ENCODE assay signal across 8 cellular contexts in the genomic region with DNA sequence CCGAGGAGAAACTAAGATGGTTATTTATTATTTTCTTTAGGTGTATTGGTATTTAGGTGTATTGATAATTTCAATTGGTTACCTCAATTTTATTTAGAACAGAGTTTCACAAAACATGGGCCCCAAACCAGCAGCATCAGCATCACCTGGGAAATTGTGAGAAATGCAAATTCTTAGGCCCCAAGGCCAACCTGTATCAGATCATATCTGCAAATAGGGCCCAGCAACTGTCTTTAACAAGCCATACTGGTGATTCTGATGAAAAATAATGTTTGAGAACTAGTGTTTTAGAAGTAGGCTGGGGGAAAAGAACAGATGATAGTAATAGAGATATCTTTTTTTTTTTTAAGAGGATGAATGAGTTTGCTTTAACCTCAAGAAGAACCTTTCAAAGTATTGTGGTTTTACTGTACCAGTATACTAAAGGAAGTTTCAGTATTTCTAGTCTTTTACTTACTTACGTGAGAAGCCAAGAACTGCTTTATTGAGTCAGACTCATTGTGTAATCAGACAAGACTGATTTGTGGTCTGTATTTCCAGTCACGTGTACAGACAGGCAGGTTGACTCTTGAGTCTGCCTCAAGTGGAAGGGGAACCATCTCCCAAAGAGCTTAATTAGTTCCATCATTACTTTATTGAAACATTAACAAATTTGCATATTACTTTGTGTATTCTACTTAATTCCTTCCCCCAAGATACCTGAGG.
DNase-seq lines count a peak whose midpoint lies in the region; ATAC-seq and TF ChIP-seq lines count a peak whose summit lies in the region.

No MANE protein-coding gene starts in this region.

- H3K9me3 ChIP-seq in tibial artery (no peaks in the 10 kb centered on the region), lower lobe of right lung (no peaks in the 10 kb centered on the region)

- CTCF ChIA-PET in activated CD8-positive, alpha-beta T cell treated with anti-CD3 and anti-CD28 coated beads, Interleukin-2, amount 10 ng/mL, durations not matched to agents 7 days and 5 days (lab: Charles Lee) = no interaction called here

- no peaks in the 10 kb centered on the region for H3K36me3 Mint-ChIP-seq in activated CD8-positive, alpha-beta T cell treated with anti-CD3 and anti-CD28 coated beads, Interleukin-2, amount 10 ng/mL, durations not matched to agents 7 days and 5 days (ENCODE audit: low read depth)

- no peaks in the 10 kb centered on the region for H3K9me3 Mint-ChIP-seq in activated CD8-positive, alpha-beta T cell treated with anti-CD3 and anti-CD28 coated beads, Interleukin-2, amount 10 ng/mL, durations not matched to agents 7 days and 5 days (ENCODE audit: insufficient read depth)

- peaks cover 12% of the 10 kb centered on the region for H3K4me1 Mint-ChIP-seq in activated CD8-positive, alpha-beta T cell treated with anti-CD3 and anti-CD28 coated beads, Interleukin-2, amount 10 ng/mL, durations not matched to agents 7 days and 5 days (ENCODE audit: low read depth)

- no peak overlapping the region for H3K27ac Mint-ChIP-seq in activated CD8-positive, alpha-beta T cell treated with anti-CD3 and anti-CD28 coated beads, Interleukin-2, amount 10 ng/mL, durations not matched to agents 7 days and 5 days

- DNase-seq in DMS53 treated with DMSO at 0.1 percent for 48 hours (lab: John Stamatoyannopoulos, UW; ENCODE audit: unreplicated experiment) (peak; percentile 62), stromal cell of bone marrow (ENCODE audit: low read depth) (peak; percentile 16), GOT3 (lab: John Stamatoyannopoulos, UW) (no peak), tibial artery (no peak), lower lobe of right lung (no peak)
- DNase-seq in activated CD8-positive, alpha-beta T cell treated with anti-CD3 and anti-CD28 coated beads, Interleukin-2, amount 10 ng/mL, durations not matched to agents 7 days and 5 days = no peak

- ATAC-seq in GM21367 (IDR thresholded peaks at IDR 0.05; ENCODE audit: unreplicated experiment) (peak; percentile 71), HG03521 (IDR thresholded peaks at IDR 0.05; ENCODE audit: unreplicated experiment) (peak; percentile 77), lower lobe of right lung (no peak)
- peak; percentile 79 for ATAC-seq in activated CD8-positive, alpha-beta T cell treated with anti-CD3 and anti-CD28 coated beads, Interleukin-2, amount 10 ng/mL, durations not matched to agents 7 days and 5 days

- H3K27me3 Mint-ChIP-seq in activated CD8-positive, alpha-beta T cell treated with anti-CD3 and anti-CD28 coated beads, Interleukin-2, amount 10 ng/mL, durations not matched to agents 7 days and 5 days (ENCODE audit: low read depth) = peaks cover 2% of the 10 kb centered on the region

- no peaks in the 10 kb centered on the region for H3K36me3 ChIP-seq in tibial artery
- no peaks in the 10 kb centered on the region for H3K36me3 ChIP-seq in lower lobe of right lung

- H3K27ac ChIP-seq in tibial artery (no peak overlapping the region), lower lobe of right lung (no peak overlapping the region)

- H3K4me1 ChIP-seq in tibial artery (no peaks in the 10 kb centered on the region), lower lobe of right lung (no peaks in the 10 kb centered on the region)

- intact Hi-C loops in tibial artery (cut with DNase I; ENCODE audit: low total_unique reads) = no loop called here
- intact Hi-C loops in lower lobe of right lung (cut with DNase I) = no loop called here

- no peak overlapping the region for H3K4me3 Mint-ChIP-seq in activated CD8-positive, alpha-beta T cell treated with anti-CD3 and anti-CD28 coated beads, Interleukin-2, amount 10 ng/mL, durations not matched to agents 7 days and 5 days

- H3K4me3 ChIP-seq in tibial artery (no peak overlapping the region), lower lobe of right lung (no peak overlapping the region)

- POLR2A ChIA-PET in activated CD8-positive, alpha-beta T cell treated with anti-CD3 and anti-CD28 coated beads, Interleukin-2, amount 10 ng/mL, durations not matched to agents 7 days and 5 days (lab: Charles Lee) = no interaction called here

- TF ChIP-seq CTCF in tibial artery (IDR thresholded peaks at IDR 0.05) (no peak), lower lobe of right lung (IDR thresholded peaks at IDR 0.05) (no peak)

- H3K27me3 ChIP-seq in tibial artery (no peaks in the 10 kb centered on the region), lower lobe of right lung (ENCODE audit: low read depth) (no peaks in the 10 kb centered on the region)

Comparison
In these comparisons a context has a peak if more than half of its experiments do, and no peak if none do; other contexts are left out.
1. DNase-seq: peak in DMS53 treated with DMSO at 0.1 percent for 48 hours (single experiment) and stromal cell of bone marrow (single experiment); none in activated CD8-positive, alpha-beta T cell treated with anti-CD3 and anti-CD28 coated beads, Interleukin-2, amount 10 ng/mL, durations not matched to agents 7 days and 5 days (single experiment), GOT3 (single experiment), tibial artery (0 of 2) and lower lobe of right lung (single experiment).
2. ATAC-seq: peak in GM21367 (single experiment), HG03521 (single experiment) and activated CD8-positive, alpha-beta T cell treated with anti-CD3 and anti-CD28 coated beads, Interleukin-2, amount 10 ng/mL, durations not matched to agents 7 days and 5 days (single experiment); none in lower lobe of right lung (0 of 2).